ENCODE assay signal across 16 cellular contexts in genomic region chr2:191295088-191295487, GRCh38. TPM values are rescaled to one million over a fixed set of nuclear protein-coding genes. Genes with fewer than 3 reads are reported as not detected.
DNase-seq lines count a peak whose midpoint lies in the region; ATAC-seq and TF ChIP-seq lines count a peak whose summit lies in the region.
"Had no signal": no experiment of that assay in that cellular context is flagged by ENCODE, and none has a peak within 500 bp of the region (broad histone marks: within the 10 kb centered on the region; RNA-seq: fewer than 3 reads in every experiment).

No MANE protein-coding gene starts in this region.

- in situ Hi-C loops in IMR-90 (cut with MboI; ENCODE audit: low sequenced_read_pairs), result no loop called here

- H3K9me3 ChIP-seq in IMR-90 (ENCODE audit: control insufficient read depth, insufficient read depth, low read length) (no peaks in the 10 kb centered on the region), mucosa of descending colon (no peaks in the 10 kb centered on the region), thoracic aorta (no peaks in the 10 kb centered on the region)
- H3K9me3 ChIP-seq in naive thymus-derived CD4-positive, alpha-beta T cell (ENCODE audit: control insufficient read depth in 2 of 3, low read length in 3 of 3), result no peaks in the 10 kb centered on the region
- H3K9me3 ChIP-seq: BLaER1 treated with 17β-estradiol and CSF1 and Interleukin-3, amounts not matched to agents 10 nM and 100 nM had no signal

- CTCF ChIA-PET in IMR-90 (lab: Yijun Ruan, JAX), result no interaction called here
- CTCF ChIA-PET in naive thymus-derived CD4-positive, alpha-beta T cell (lab: Charles Lee), result no interaction called here

- H3K9ac ChIP-seq in IMR-90 (ENCODE audit: low read depth, low read length), result no peak overlapping the region
- H3K9ac ChIP-seq: BLaER1 treated with 17β-estradiol and CSF1 and Interleukin-3, amounts not matched to agents 10 nM and 100 nM had no signal

- H3K9me3 Mint-ChIP-seq in stimulated activated naive CD8-positive, alpha-beta T cell treated with anti-CD3 and anti-CD28 coated beads, Interleukin-15, amount 100 ng/mL, for 72 hours, result no peaks in the 10 kb centered on the region
- H3K9me3 Mint-ChIP-seq in naive thymus-derived CD4-positive, alpha-beta T cell, result no peaks in the 10 kb centered on the region
- H3K9me3 Mint-ChIP-seq: CD8-positive, alpha-beta memory T cell had no signal

- H3K27me3 ChIP-seq in IMR-90 (ENCODE audit: control insufficient read depth, insufficient read depth, low read length) (no peaks in the 10 kb centered on the region), thoracic aorta (replicated peaks; ENCODE audit: insufficient read depth) (no peaks in the 10 kb centered on the region)
- H3K27me3 ChIP-seq in naive thymus-derived CD4-positive, alpha-beta T cell (ENCODE audit: control insufficient read depth in 2 of 2, insufficient read depth in 2 of 2, low read length in 2 of 2), result no peaks in the 10 kb centered on the region
- H3K27me3 ChIP-seq: BLaER1 treated with 17β-estradiol and CSF1 and Interleukin-3, amounts not matched to agents 10 nM and 100 nM had no signal

- peak overlapping the region; percentile 85 for H4K5ac ChIP-seq in IMR-90 (ENCODE audit: low read depth, low read length)

- peak overlapping the region; percentile 61; the same call in 1 of the 2 replicates for H3K14ac ChIP-seq in IMR-90 (replicated peaks; ENCODE audit: low read depth, low read length)

- H2BK20ac ChIP-seq in IMR-90 (ENCODE audit: low read depth, low read length), result 0 out of 2 replicates have a peak overlapping the region, but pooled peaks have one; percentile 42

- H3K4me1 Mint-ChIP-seq in stimulated activated naive CD8-positive, alpha-beta T cell treated with anti-CD3 and anti-CD28 coated beads, Interleukin-15, amount 100 ng/mL, for 72 hours, result no peaks in the 10 kb centered on the region
- H3K4me1 Mint-ChIP-seq in naive thymus-derived CD4-positive, alpha-beta T cell, result peaks cover 0 to 7% (median 0%) of the 10 kb centered on the region in 7 donors
- H3K4me1 Mint-ChIP-seq: CD8-positive, alpha-beta memory T cell had no signal

- peaks cover 5% of the 10 kb centered on the region; the same call in 1 of the 2 replicates for H3K36me3 ChIP-seq in IMR-90 (ENCODE audit: control insufficient read depth, insufficient read depth, low read length)
- no peaks in the 10 kb centered on the region for H3K36me3 ChIP-seq in mucosa of descending colon (ENCODE audit: low read depth)
- H3K36me3 ChIP-seq in thoracic aorta, result no peaks in the 10 kb centered on the region
- no peaks in the 10 kb centered on the region for H3K36me3 ChIP-seq in naive thymus-derived CD4-positive, alpha-beta T cell (ENCODE audit: control insufficient read depth in 2 of 3, insufficient read depth in 3 of 3, low read length in 3 of 3)

- H3K27ac Mint-ChIP-seq in stimulated activated naive CD8-positive, alpha-beta T cell treated with anti-CD3 and anti-CD28 coated beads, Interleukin-15, amount 100 ng/mL, for 72 hours, result no peak overlapping the region
- H3K27ac Mint-ChIP-seq in naive thymus-derived CD4-positive, alpha-beta T cell, result no peak overlapping the region
- H3K27ac Mint-ChIP-seq: CD8-positive, alpha-beta memory T cell had no signal

- peaks cover 14% of the 10 kb centered on the region; the same call in 1 of the 2 replicates for H4K20me1 ChIP-seq in IMR-90 (ENCODE audit: insufficient read depth, low read length)

- peaks cover 0 to 3% (median 0%) of the 10 kb centered on the region in 5 donors for H3K36me3 Mint-ChIP-seq in naive thymus-derived CD4-positive, alpha-beta T cell
- H3K36me3 Mint-ChIP-seq: CD8-positive, alpha-beta memory T cell had no signal

- H3K79me1 ChIP-seq in IMR-90 (ENCODE audit: low read depth in 1 of 2, low read length in 2 of 2), result peaks cover 35 to 76% of the 10 kb centered on the region in 2 experiments

- H3K4me1 ChIP-seq in IMR-90 (ENCODE audit: control insufficient read depth, insufficient read depth, low read length), result peaks cover 31% of the 10 kb centered on the region
- H3K4me1 ChIP-seq in mucosa of descending colon (ENCODE audit: low read depth), result no peaks in the 10 kb centered on the region
- H3K4me1 ChIP-seq in thoracic aorta (ENCODE audit: control insufficient read depth in 1 of 2, low read depth in 2 of 2), result peaks cover 18 to 69% of the 10 kb centered on the region in 2 donors
- H3K4me1 ChIP-seq in naive thymus-derived CD4-positive, alpha-beta T cell (ENCODE audit: control insufficient read depth in 2 of 2, insufficient read depth in 2 of 2, low read length in 2 of 2), result no peaks in the 10 kb centered on the region

- H3K4ac ChIP-seq in IMR-90 (ENCODE audit: low read depth, low read length), result peak overlapping the region; percentile 73

- H3K27me3 Mint-ChIP-seq in stimulated activated naive CD8-positive, alpha-beta T cell treated with anti-CD3 and anti-CD28 coated beads, Interleukin-15, amount 100 ng/mL, for 72 hours, result no peaks in the 10 kb centered on the region
- H3K27me3 Mint-ChIP-seq in naive thymus-derived CD4-positive, alpha-beta T cell, result peaks cover 0 to 3% (median 0%) of the 10 kb centered on the region in 5 donors

- H3K4me2 ChIP-seq in IMR-90 (ENCODE audit: low read depth, low read length), result peak overlapping the region; percentile 14
- H3K4me2 ChIP-seq: BLaER1 treated with 17β-estradiol and CSF1 and Interleukin-3, amounts not matched to agents 10 nM and 100 nM had no signal

- no peak for DNase-seq in IMR-90
- peak; percentile 17 for DNase-seq in dermis blood vessel endothelial cell
- DNase-seq in mucosa of descending colon, result peak in 1 of 3 donors; percentile 37
- no peak for DNase-seq in thoracic aorta (ENCODE audit: low spot score)
- no peak for DNase-seq in stimulated activated naive CD8-positive, alpha-beta T cell treated with anti-CD3 and anti-CD28 coated beads, Interleukin-15, amount 100 ng/mL, for 72 hours
- no peak for DNase-seq in NCI-H446 (lab: John Stamatoyannopoulos, UW)
- no peak for DNase-seq in naive thymus-derived CD4-positive, alpha-beta T cell
- DNase-seq: CD8-positive, alpha-beta memory T cell; KG1; MV-4-11; NCI-H187 treated with DMSO at 0.1 percent for 48 hours; NCI-H226; NCI-H524 treated with DMSO at 0.1 percent for 48 hours; PC-3 had no signal

- H3K18ac ChIP-seq in IMR-90 (ENCODE audit: low read depth, low read length), result peak overlapping the region; percentile 78

- H2BK5ac ChIP-seq in IMR-90 (ENCODE audit: low read depth, low read length, poor library complexity, severe bottlenecking), result peak overlapping the region; percentile 91

- intact Hi-C loops in IMR-90 (cut with micrococcal nuclease) (loop anchor here (5.0 kb wide), 5 partner anchors 33 to 128 kb away; no protein-coding TSS in a partner anchor), mucosa of descending colon (cut with DNase I, micrococcal nuclease) (no loop called here)
- intact Hi-C loops in naive thymus-derived CD4-positive, alpha-beta T cell (cut with micrococcal nuclease), result loop anchor here in 1 of 2 donors (10.0 kb wide), 1 partner anchor 240 kb away; no protein-coding TSS in a partner anchor

- peaks cover 12% of the 10 kb centered on the region for H3K9me1 ChIP-seq in IMR-90 (ENCODE audit: insufficient read depth, low read length)

- H3K4me3 ChIP-seq in IMR-90 (ENCODE audit: insufficient read depth, low read depth, low read length) (no peak overlapping the region), mucosa of descending colon (no peak overlapping the region), thoracic aorta (no peak overlapping the region)
- H3K4me3 ChIP-seq in naive thymus-derived CD4-positive, alpha-beta T cell (ENCODE audit: low read length), result no peak overlapping the region
- H3K4me3 ChIP-seq: BLaER1 treated with 17β-estradiol and CSF1 and Interleukin-3, amounts not matched to agents 10 nM and 100 nM had no signal

- no peak overlapping the region for H3K56ac ChIP-seq in IMR-90 (ENCODE audit: extremely low read depth, insufficient read depth, low read length)

- H3K27ac ChIP-seq in IMR-90 (ENCODE audit: insufficient read depth, low read length) (peak overlapping the region; percentile 85; the same call in 1 of the 2 replicates), thoracic aorta (peak overlapping the region; percentile 41 to 53)
- H3K27ac ChIP-seq in naive thymus-derived CD4-positive, alpha-beta T cell (ENCODE audit: low read depth, low read length), result no peak overlapping the region
- H3K27ac ChIP-seq: BLaER1 treated with 17β-estradiol and CSF1 and Interleukin-3, amounts not matched to agents 10 nM and 100 nM; RWPE1 had no signal

- no peak overlapping the region for H2AK9ac ChIP-seq in IMR-90 (replicated peaks; ENCODE audit: low read depth, low read length, poor library complexity)

- dilution Hi-C loops in IMR-90 (cut with HindIII; ENCODE audit: low sequenced_read_pairs, unreplicated experiment), result no loop called here

- BruUV-seq in IMR-90 (replicated peaks; lab: Mats Ljungman, UMichigan), result no TSS peak

- peak overlapping the region; percentile 73; the same call in 1 of the 2 replicates for H2BK120ac ChIP-seq in IMR-90 (ENCODE audit: low read depth, low read length)

- H2AFZ ChIP-seq in IMR-90 (replicated peaks; ENCODE audit: low read length, poor library complexity), result no peak overlapping the region

- no CpG with 5 or more reads among the region's 3 CpGs for WGBS in IMR-90 (ENCODE audit: extremely low coverage in 2 of 2, insufficient read length in 1 of 2), 2 experiments

- no peak overlapping the region for H3K4me3 Mint-ChIP-seq in stimulated activated naive CD8-positive, alpha-beta T cell treated with anti-CD3 and anti-CD28 coated beads, Interleukin-15, amount 100 ng/mL, for 72 hours
- H3K4me3 Mint-ChIP-seq in naive thymus-derived CD4-positive, alpha-beta T cell, result no peak overlapping the region
- H3K4me3 Mint-ChIP-seq: CD8-positive, alpha-beta memory T cell had no signal

- POLR2A ChIA-PET in IMR-90 (lab: Charles Lee; ENCODE audit: unreplicated experiment), result no interaction called here
- POLR2A ChIA-PET in naive thymus-derived CD4-positive, alpha-beta T cell (lab: Charles Lee), result no interaction called here

- H2AK5ac ChIP-seq in IMR-90 (ENCODE audit: low read depth, low read length), result 0 out of 2 replicates have a peak overlapping the region, but pooled peaks have one; percentile 29

- no peak for TF ChIP-seq RAD21 in IMR-90 (IDR thresholded peaks at IDR 0.05; ENCODE audit: low read length)

- 0 out of 2 replicates have a peak overlapping the region, but pooled peaks have one; percentile 28 for H3K23ac ChIP-seq in IMR-90 (ENCODE audit: low read depth, low read length)

- no peak for TF ChIP-seq POLR2A in IMR-90 (IDR thresholded peaks at IDR 0.05; ENCODE audit: low read depth, low read length)

- peak overlapping the region in 1 of 2 experiments; percentile 51; a peak in 3 of 4 replicates for H4K8ac ChIP-seq in IMR-90 (ENCODE audit: low read depth in 2 of 2, low read length in 2 of 2)

- TF ChIP-seq CTCF in IMR-90 (conservative IDR thresholded peaks at IDR 0.05; ENCODE audit: low read depth, low read length), result no peak
- TF ChIP-seq CTCF in mucosa of descending colon (IDR thresholded peaks at IDR 0.05), result no peak
- TF ChIP-seq CTCF in thoracic aorta (IDR thresholded peaks at IDR 0.05), result no peak

- H4K91ac ChIP-seq in IMR-90 (ENCODE audit: insufficient read depth, low read depth, low read length), result peak overlapping the region; percentile 14

- no peak for ATAC-seq in IMR-90 (ENCODE audit: low read depth)
- peak; percentile 85 for ATAC-seq in mucosa of descending colon
- no peak for ATAC-seq in thoracic aorta (ENCODE audit: insufficient number of reproducible peaks, low FRiP score, low read depth)
- no peak for ATAC-seq in stimulated activated naive CD8-positive, alpha-beta T cell treated with anti-CD3 and anti-CD28 coated beads, Interleukin-15, amount 100 ng/mL, for 72 hours
- no peak for ATAC-seq in naive thymus-derived CD4-positive, alpha-beta T cell
- ATAC-seq: PC-3 had no signal

- peak overlapping the region; percentile 72; the same call in 1 of the 3 replicates for H2BK15ac ChIP-seq in IMR-90 (ENCODE audit: low read depth, low read length)

RNA-seq across cellular contexts. Expression of gene MYO1B, which starts 49.9 kb away (rescaled TPM):
- total RNA-seq in IMR-90 (2012; rRNA removed) (116 and 167 TPM in 2 replicates), dermis blood vessel endothelial cell (131 and 133 TPM in 2 replicates), mucosa of descending colon (10 to 100 TPM; 35.1 to 64.8 (median 54.6) TPM), thoracic aorta (10 to 100 TPM; 74.7 to 79.4 TPM)
- 44.3 and 57.2 TPM in 2 replicates for polyA plus RNA-seq in IMR-90 (2012; rRNA removed)
- polyA plus RNA-seq in IMR-90 (2012; cell fraction: cytosol; rRNA removed), result 11.9 and 14.9 TPM in 2 replicates
- polyA plus RNA-seq in IMR-90 (2012; cell fraction: nucleus; rRNA removed; ENCODE audit: low replicate concordance), result 10.3 and 68.5 TPM in 2 replicates
- total RNA-seq in naive thymus-derived CD4-positive, alpha-beta T cell, result 10 to 100 TPM in 1 of 5 experiments, under 1 TPM in 4; 0.43 to 14.9 (median 0.54) TPM
- under 1 TPM; 0.54 to 0.99 TPM for polyA plus RNA-seq in naive thymus-derived CD4-positive, alpha-beta T cell
